ENCODE assay signal across 1 cellular context in genomic region chr10:84763965-84764364, GRCh38.
TF ChIP-seq lines count a peak whose summit lies in the region.

No MANE protein-coding gene starts in this region.

TF ChIP-seq in HepG2, 621 proteins besides CTCF, POLR2A, EP300 and RAD21 (continued from another document):
- TF ChIP-seq ZHX1 (CRISPR knock-in tag; IDR thresholded peaks at IDR 0.05; ENCODE audit: low read depth), result no peak
